Comparison of ENCODE assay signal across 1 cellular context in genomic region chr10:103637855-103638561, GRCh38.
TF ChIP-seq lines count a peak whose summit lies in the region.

No MANE protein-coding gene starts in this region.

TF ChIP-seq in GM23338, 12 proteins besides CTCF, POLR2A, EP300 and RAD21 (continued from another document):
- TF ChIP-seq ZNF462 (CRISPR knock-in tag; IDR thresholded peaks at IDR 0.05): no peak
- TF ChIP-seq EZH2phosphoT487 (IDR thresholded peaks at IDR 0.05; ENCODE audit: unreplicated experiment): no peak
- TF ChIP-seq STAT1 (IDR thresholded peaks at IDR 0.05; ENCODE audit: unreplicated experiment): no peak
- TF ChIP-seq POLR2AphosphoS5 (IDR thresholded peaks at IDR 0.05; ENCODE audit: low read depth): no peak
- no peak for TF ChIP-seq ZNF114 (CRISPR knock-in tag; IDR thresholded peaks at IDR 0.05)
- TF ChIP-seq ZNF331 (CRISPR knock-in tag; IDR thresholded peaks at IDR 0.05; ENCODE audit: low read depth): no peak
